In genomic region chr21:36093512-36093911, GRCh38 we compare ENCODE assay signal across 29 cellular contexts. TPM values are rescaled to one million over a fixed set of nuclear protein-coding genes. Genes with fewer than 3 reads are reported as not detected.
"Had no signal": no experiment of that assay in that cellular context is flagged by ENCODE, and none has a peak within 500 bp of the region (broad histone marks: within the 10 kb centered on the region; RNA-seq: fewer than 3 reads in every experiment).

No MANE protein-coding gene starts in this region.

- H3K9me3 ChIP-seq: right lobe of liver, suprapubic skin, thoracic aorta, tibial artery, upper lobe of right lung had no signal

- H3K27me3 ChIP-seq: left lung, neural progenitor cell, neutrophil, right atrium auricular region, right lobe of liver, suprapubic skin, tibial artery, upper lobe of right lung had no signal

- H3K36me3 Mint-ChIP-seq: neural progenitor cell had no signal

- H3K4me1 ChIP-seq: left lung, lower lobe of right lung, parathyroid adenoma, right atrium auricular region, right lobe of liver, upper lobe of right lung had no signal

- H3K9ac ChIP-seq: neural progenitor cell, parathyroid adenoma had no signal

- H3K79me2 ChIP-seq: parathyroid adenoma had no signal

- H3K4me2 ChIP-seq: neural progenitor cell, smooth muscle cell had no signal

- H3K27ac Mint-ChIP-seq: naive thymus-derived CD8-positive, alpha-beta T cell; nephron; neural progenitor cell; progenitor cell of endocrine pancreas; stimulated activated memory B cell treated with anti-CD40 and anti-IgM and Interleukin-4, amounts not matched to agents 10 μg/mL and 1 μg/mL and 100 μg/mL, for 72 hours had no signal

- H3K36me3 ChIP-seq: left lung, lower lobe of right lung, neural progenitor cell, neutrophil, right atrium auricular region, right lobe of liver, suprapubic skin, thoracic aorta, tibial artery, upper lobe of right lung had no signal

- H2AFZ ChIP-seq: neural progenitor cell, parathyroid adenoma had no signal

- FAIRE-seq: kidney, urothelium cell line had no signal

- DNase-seq: hippocampal formation; kidney; left colon; left lung; lower lobe of right lung; mammary epithelial cell; mesenchymal stem cell; naive thymus-derived CD8-positive, alpha-beta T cell; occipital lobe; right lobe of liver; stimulated activated CD4-positive, alpha-beta T cell treated with anti-CD3 and anti-CD28 coated beads, Interleukin-1b, Interleukin-23, amount 100 ng/mL, for 48 hours; stimulated activated CD4-positive, alpha-beta T cell treated with anti-CD3 and anti-CD28 coated beads, Interleukin-2, amount 100 ng/mL, for 48 hours; stimulated activated CD4-positive, alpha-beta T cell treated with anti-CD3 and anti-CD28 coated beads, Interleukin-4, amount 100 ng/mL, for 4 hours; stimulated activated CD8-positive, alpha-beta memory T cell treated with anti-CD3 and anti-CD28 coated beads, Interleukin-4, amount 100 ng/mL, for 48 hours; stimulated activated naive CD4-positive, alpha-beta T cell treated with Interleukin-2 at 50 U/mL for 16 hours; tibial artery; trophoblast cell; upper lobe of right lung had no signal

- H3K4me1 Mint-ChIP-seq: nephron had no signal

- H3K4me3 Mint-ChIP-seq: naive thymus-derived CD8-positive, alpha-beta T cell; nephron; neural progenitor cell; stimulated activated memory B cell treated with anti-CD40 and anti-IgM and Interleukin-4, amounts not matched to agents 10 μg/mL and 1 μg/mL and 100 μg/mL, for 72 hours had no signal

- H3K4me3 ChIP-seq: left lung, lower lobe of right lung, neural progenitor cell, right atrium auricular region, right lobe of liver, smooth muscle cell, suprapubic skin, thoracic aorta, tibial artery, upper lobe of right lung had no signal

- H3K27ac ChIP-seq: left lung, lower lobe of right lung, neural progenitor cell, neutrophil, parathyroid adenoma, right atrium auricular region, right lobe of liver, suprapubic skin, thoracic aorta, tibial artery, upper lobe of right lung had no signal

RNA-seq across cellular contexts. Expression of gene CBR3, which starts 41.4 kb away (rescaled TPM):
- total RNA-seq: progenitor cell of endocrine pancreas had no signal
